11 cellular contexts compared by ENCODE assay signal in genomic region chr14:95479494-95479893, GRCh38. TPM values are rescaled to one million over a fixed set of nuclear protein-coding genes. Genes with fewer than 3 reads are reported as not detected.
A peak's percentile ranks its signal among the peaks of the same experiment; 100 is the strongest.
DNase-seq lines count a peak whose midpoint lies in the region; ATAC-seq and FAIRE-seq lines count a peak whose summit lies in the region.
"Had no signal": no experiment of that assay in that cellular context is flagged by ENCODE, and none has a peak within 500 bp of the region (broad histone marks: within the 10 kb centered on the region; RNA-seq: fewer than 3 reads in every experiment).

No MANE protein-coding gene starts in this region.

- no peak for FAIRE-seq in HTR-8/SVneo (lab: Jason Lieb, UNC)

- peak overlapping the region; percentile 27 for H3K23ac ChIP-seq in neuronal stem cell (ENCODE audit: low read depth, low read length, poor library complexity)

- H3K14ac ChIP-seq in neuronal stem cell (ENCODE audit: low read length) = peak overlapping the region; percentile 49

- no peak overlapping the region for H3K4me3 Mint-ChIP-seq in T-helper 1 cell treated with Interleukin-12 subunit alpha and Interleukin-12 subunit beta and Interleukin-4 antibody, amounts not matched to agents 30 μg/mL and 1 μg/mL, for 36 hours
- peak overlapping the region in 5 of 7 donors; percentile 43 to 77 (median 73) for H3K4me3 Mint-ChIP-seq in CD8-positive, alpha-beta memory T cell

- no peak for ATAC-seq in HG02970 (IDR thresholded peaks at IDR 0.05; ENCODE audit: low FRiP score, unreplicated experiment)

- DNase-seq in T-helper 1 cell = no peak
- DNase-seq in CD8-positive, alpha-beta memory T cell = no peak
- no peak for DNase-seq in neuronal stem cell (ENCODE audit: low spot score)
- no peak for DNase-seq in HTR-8/SVneo (ENCODE audit: insufficient read length, low spot score)
- DNase-seq in NCI-H2196 (lab: John Stamatoyannopoulos, UW; ENCODE audit: unreplicated experiment) = no peak
- DNase-seq: 8988T had no signal

- H2BK120ac ChIP-seq in neuronal stem cell (ENCODE audit: low read depth, low read length) = no peak overlapping the region

- peak overlapping the region; percentile 50 for H2BK15ac ChIP-seq in neuronal stem cell (ENCODE audit: low read length)

- H3K27ac ChIP-seq in CD8-positive, alpha-beta memory T cell (ENCODE audit: low read depth, low read length) = no peak overlapping the region
- H3K27ac ChIP-seq in adipose tissue (ENCODE audit: low read depth, low read length) = peak overlapping the region; percentile 0
- H3K27ac ChIP-seq in neuronal stem cell (replicated peaks; ENCODE audit: low read length) = no peak overlapping the region
- H3K27ac ChIP-seq: cardiac muscle cell, SK-N-MC had no signal

- H3K9me3 ChIP-seq in CD8-positive, alpha-beta memory T cell (ENCODE audit: low read length) = no peaks in the 10 kb centered on the region
- H3K9me3 ChIP-seq in neuronal stem cell (replicated peaks in 1 of 2; ENCODE audit: control insufficient read depth in 2 of 2, insufficient read depth in 1 of 2, low read depth in 1 of 2, low read length in 2 of 2) = no peaks in the 10 kb centered on the region

- H3K79me1 ChIP-seq in neuronal stem cell (ENCODE audit: low read depth, low read length) = no peaks in the 10 kb centered on the region

- 63 to 86% (median 84%) methylated on average over 4 of the region's 4 CpGs for WGBS in adipose tissue, 3 donors
- WGBS in neuronal stem cell (ENCODE audit: extremely low coverage in 2 of 2, insufficient read length in 2 of 2, insufficient replicate concordance in 1 of 2), 2 donors = no CpG with 5 or more reads among the region's 4 CpGs

- H3K36me3 ChIP-seq in CD8-positive, alpha-beta memory T cell (ENCODE audit: insufficient read depth, low read length) = peaks cover 9% of the 10 kb centered on the region
- H3K36me3 ChIP-seq in neuronal stem cell (replicated peaks in 1 of 2; ENCODE audit: control insufficient read depth in 2 of 2, insufficient read depth in 2 of 2, low read length in 2 of 2) = no peaks in the 10 kb centered on the region
- H3K36me3 ChIP-seq: cardiac muscle cell had no signal

- CTCF ChIA-PET in CD8-positive, alpha-beta memory T cell (lab: Charles Lee) = interaction anchor here (0.8 to 1.3 kb wide), 4 partner anchors 9 to 54 kb away, joined by 3 to 9 read pairs (median 3); no protein-coding TSS in a partner anchor

- H3K4ac ChIP-seq in neuronal stem cell (ENCODE audit: low read length) = no peak overlapping the region

- no peak overlapping the region for H4K8ac ChIP-seq in neuronal stem cell (ENCODE audit: low read depth, low read length)

- no peak overlapping the region for H2AFZ ChIP-seq in neuronal stem cell (ENCODE audit: low read length)

- H2AK5ac ChIP-seq in neuronal stem cell (ENCODE audit: low read depth, low read length) = peak overlapping the region; percentile 53

- peak overlapping the region; percentile 7 for H3K27ac Mint-ChIP-seq in T-helper 1 cell treated with Interleukin-12 subunit alpha and Interleukin-12 subunit beta and Interleukin-4 antibody, amounts not matched to agents 30 μg/mL and 1 μg/mL, for 36 hours
- peak overlapping the region in 7 of 8 donors; percentile 77 to 97 (median 94) for H3K27ac Mint-ChIP-seq in CD8-positive, alpha-beta memory T cell

- H3K27me3 Mint-ChIP-seq in T-helper 1 cell treated with Interleukin-12 subunit alpha and Interleukin-12 subunit beta and Interleukin-4 antibody, amounts not matched to agents 30 μg/mL and 1 μg/mL, for 36 hours (ENCODE audit: low read depth) = no peaks in the 10 kb centered on the region
- no peaks in the 10 kb centered on the region for H3K27me3 Mint-ChIP-seq in CD8-positive, alpha-beta memory T cell

- no peaks in the 10 kb centered on the region for H3K27me3 ChIP-seq in CD8-positive, alpha-beta memory T cell (ENCODE audit: insufficient read depth, low read length, poor library complexity, severe bottlenecking)
- peaks cover 0 to 21% (median 0%) of the 10 kb centered on the region in 3 experiments for H3K27me3 ChIP-seq in neuronal stem cell (ENCODE audit: control insufficient read depth in 3 of 3, insufficient read depth in 3 of 3, low read depth in 1 of 3, low read length in 3 of 3)
- H3K27me3 ChIP-seq: cardiac muscle cell had no signal

- H3K4me1 ChIP-seq in CD8-positive, alpha-beta memory T cell (ENCODE audit: insufficient read depth, low read length) = peaks cover 19% of the 10 kb centered on the region
- H3K4me1 ChIP-seq in neuronal stem cell (ENCODE audit: control insufficient read depth in 2 of 2, insufficient read depth in 1 of 2, low read depth in 1 of 2, low read length in 2 of 2) = peaks cover 0 to 17% of the 10 kb centered on the region in 2 donors

- POLR2A ChIA-PET in CD8-positive, alpha-beta memory T cell (lab: Charles Lee) = no interaction called here

- no peak overlapping the region for H3K4me2 ChIP-seq in neuronal stem cell (ENCODE audit: insufficient read depth, low read length, poor library complexity, severe bottlenecking)

- H2BK12ac ChIP-seq in neuronal stem cell (ENCODE audit: low read length) = no peak overlapping the region

- H3K4me3 ChIP-seq in CD8-positive, alpha-beta memory T cell (ENCODE audit: low read length) = no peak overlapping the region
- H3K4me3 ChIP-seq in neuronal stem cell (ENCODE audit: low read length in 2 of 2) = no peak overlapping the region
- H3K4me3 ChIP-seq: cardiac muscle cell, SK-N-MC had no signal

- H2BK5ac ChIP-seq in neuronal stem cell (ENCODE audit: low read length) = no peak overlapping the region

- no peak overlapping the region for H4K91ac ChIP-seq in neuronal stem cell (ENCODE audit: low read depth, low read length, poor library complexity)

- peaks cover 31% of the 10 kb centered on the region for H3K4me1 Mint-ChIP-seq in T-helper 1 cell treated with Interleukin-12 subunit alpha and Interleukin-12 subunit beta and Interleukin-4 antibody, amounts not matched to agents 30 μg/mL and 1 μg/mL, for 36 hours (ENCODE audit: low read depth)
- H3K4me1 Mint-ChIP-seq in CD8-positive, alpha-beta memory T cell = peaks cover 36 to 60% (median 42%) of the 10 kb centered on the region in 3 donors

- H3K18ac ChIP-seq in neuronal stem cell (ENCODE audit: low read length) = peak overlapping the region; percentile 61

- H3K9ac ChIP-seq in neuronal stem cell (ENCODE audit: low read depth, low read length, poor library complexity) = peak overlapping the region; percentile 66

- H3K9me3 Mint-ChIP-seq in T-helper 1 cell treated with Interleukin-12 subunit alpha and Interleukin-12 subunit beta and Interleukin-4 antibody, amounts not matched to agents 30 μg/mL and 1 μg/mL, for 36 hours = no peaks in the 10 kb centered on the region
- no peaks in the 10 kb centered on the region for H3K9me3 Mint-ChIP-seq in CD8-positive, alpha-beta memory T cell

- H3K36me3 Mint-ChIP-seq in T-helper 1 cell treated with Interleukin-12 subunit alpha and Interleukin-12 subunit beta and Interleukin-4 antibody, amounts not matched to agents 30 μg/mL and 1 μg/mL, for 36 hours (ENCODE audit: low read depth) = peaks cover 19% of the 10 kb centered on the region
- H3K36me3 Mint-ChIP-seq in CD8-positive, alpha-beta memory T cell = peaks cover 2 to 29% (median 5%) of the 10 kb centered on the region in 3 donors

RNA-seq across cellular contexts. Expression of gene SYNE3, which starts 37.0 kb away (rescaled TPM):
- 10 to 100 TPM; 37.6 to 39.7 TPM for total RNA-seq in CD8-positive, alpha-beta memory T cell
- 4.3 TPM for polyA plus RNA-seq in CD8-positive, alpha-beta memory T cell
- polyA plus RNA-seq in adipose tissue = 10 to 100 TPM in 2 of 3 donors, 1 to 10 TPM in 1; 1.7 to 27.8 (median 24.5) TPM
- polyA plus RNA-seq in neuronal stem cell (2013, experiment 1 of 2) = 0.06 TPM
- polyA plus RNA-seq in neuronal stem cell (2013, experiment 2 of 2) = 0.07 TPM

RNA-seq across cellular contexts. Expression of gene GLRX5, which starts 55.4 kb away (rescaled TPM):
- total RNA-seq in CD8-positive, alpha-beta memory T cell = 10 to 100 TPM; 52.9 to 54.6 TPM
- polyA plus RNA-seq in CD8-positive, alpha-beta memory T cell = 72.9 TPM
- 10 to 100 TPM; 19.8 to 41.1 (median 38.3) TPM for polyA plus RNA-seq in adipose tissue
- polyA plus RNA-seq in neuronal stem cell (2013, experiment 1 of 2) = 77.4 TPM
- polyA plus RNA-seq in neuronal stem cell (2013, experiment 2 of 2) = 74.7 TPM
